ENCODE assay signal across 17 cellular contexts in the genomic region with DNA sequence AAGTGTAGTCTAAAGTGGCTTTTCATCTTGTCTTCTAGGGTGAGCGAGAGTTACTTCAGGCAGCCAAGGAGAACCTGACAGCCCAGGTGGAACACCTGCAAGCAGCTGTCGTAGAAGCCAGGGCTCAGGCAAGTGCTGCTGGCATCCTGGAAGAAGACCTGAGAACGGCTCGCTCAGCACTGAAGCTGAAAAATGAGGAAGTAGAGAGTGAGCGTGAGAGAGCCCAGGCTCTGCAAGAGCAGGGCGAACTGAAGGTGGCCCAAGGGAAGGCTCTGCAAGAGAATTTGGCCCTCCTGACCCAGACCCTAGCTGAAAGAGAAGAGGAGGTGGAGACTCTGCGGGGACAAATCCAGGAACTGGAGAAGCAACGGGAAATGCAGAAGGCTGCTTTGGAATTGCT. TPM values are rescaled to one million over a fixed set of nuclear protein-coding genes. Genes with fewer than 3 reads are reported as not detected.
DNase-seq lines count a peak whose midpoint lies in the region; ATAC-seq and TF ChIP-seq lines count a peak whose summit lies in the region.
"Had no signal": no experiment of that assay in that cellular context is flagged by ENCODE, and none has a peak within 500 bp of the region (broad histone marks: within the 10 kb centered on the region; RNA-seq: fewer than 3 reads in every experiment).

No MANE protein-coding gene starts in this region.

- H3K4me3 Mint-ChIP-seq in activated T-cell treated with anti-CD3 and anti-CD28 coated beads, Interleukin-2, amount 50 U/mL, for 24 hours, result no peak overlapping the region
- H3K4me3 Mint-ChIP-seq in stimulated activated memory B cell treated with anti-CD40 and anti-IgM and Interleukin-4, amounts not matched to agents 10 μg/mL and 1 μg/mL and 100 μg/mL, for 72 hours, result peak overlapping the region; percentile 5
- no peak overlapping the region for H3K4me3 Mint-ChIP-seq in GM23338

- no peaks in the 10 kb centered on the region for H3K9me2 ChIP-seq in GM23338 (ENCODE audit: insufficient read depth)

- no peaks in the 10 kb centered on the region for H3K27me3 Mint-ChIP-seq in activated T-cell treated with anti-CD3 and anti-CD28 coated beads, Interleukin-2, amount 50 U/mL, for 24 hours
- H3K27me3 Mint-ChIP-seq in stimulated activated memory B cell treated with anti-CD40 and anti-IgM and Interleukin-4, amounts not matched to agents 10 μg/mL and 1 μg/mL and 100 μg/mL, for 72 hours, result no peaks in the 10 kb centered on the region
- peaks cover 4% of the 10 kb centered on the region for H3K27me3 Mint-ChIP-seq in GM23338 (ENCODE audit: insufficient read depth, low read depth, poor library complexity)

- H3K4me1 ChIP-seq in Peyer's patch, result peaks cover 0 to 8% (median 0%) of the 10 kb centered on the region in 4 donors
- H3K4me1 ChIP-seq in GM23338 (ENCODE audit: insufficient read depth), result no peaks in the 10 kb centered on the region

- H3K27ac ChIP-seq in Peyer's patch (peak overlapping the region in 1 of 4 donors; percentile 47), GM23338 (ENCODE audit: low read depth) (no peak overlapping the region)
- H3K27ac ChIP-seq: SK-N-MC, thoracic aorta had no signal

- no peak for DNase-seq in activated T-cell treated with anti-CD3 and anti-CD28 coated beads, Interleukin-2, amount 50 U/mL, for 24 hours
- DNase-seq in activated T-cell treated with anti-CD3 and anti-CD28 coated beads, Interleukin-2, amount 50 U/mL, for 1 hour, result no peak
- DNase-seq in Peyer's patch (peak in 2 of 3 donors; percentile 79 to 85), HPDE6-E6E7 (ENCODE audit: extremely low spot score) (no peak), GM23338 (ENCODE audit: low spot score) (no peak)
- DNase-seq: 8988T, islet precursor cell, NCI-H2081 had no signal

- H3K4me3 ChIP-seq in Peyer's patch, result no peak overlapping the region
- H3K4me3 ChIP-seq in GM23338, result no peak overlapping the region
- H3K4me3 ChIP-seq: SK-N-MC, thoracic aorta had no signal

- peaks cover 28% of the 10 kb centered on the region for H3K4me1 Mint-ChIP-seq in activated T-cell treated with anti-CD3 and anti-CD28 coated beads, Interleukin-2, amount 50 U/mL, for 24 hours (ENCODE audit: low read depth)
- peaks cover 61% of the 10 kb centered on the region for H3K4me1 Mint-ChIP-seq in stimulated activated memory B cell treated with anti-CD40 and anti-IgM and Interleukin-4, amounts not matched to agents 10 μg/mL and 1 μg/mL and 100 μg/mL, for 72 hours
- H3K4me1 Mint-ChIP-seq in GM23338, result no peaks in the 10 kb centered on the region; the same call in 2 of the 3 replicates

- H3K4me2 ChIP-seq in GM23338, result no peak overlapping the region

- peak overlapping the region; percentile 16 for H3K27ac Mint-ChIP-seq in activated T-cell treated with anti-CD3 and anti-CD28 coated beads, Interleukin-2, amount 50 U/mL, for 24 hours
- peak overlapping the region; percentile 90 for H3K27ac Mint-ChIP-seq in stimulated activated memory B cell treated with anti-CD40 and anti-IgM and Interleukin-4, amounts not matched to agents 10 μg/mL and 1 μg/mL and 100 μg/mL, for 72 hours
- H3K27ac Mint-ChIP-seq in GM23338, result no peak overlapping the region

- no peaks in the 10 kb centered on the region for H3K9me3 Mint-ChIP-seq in activated T-cell treated with anti-CD3 and anti-CD28 coated beads, Interleukin-2, amount 50 U/mL, for 24 hours
- H3K9me3 Mint-ChIP-seq in stimulated activated memory B cell treated with anti-CD40 and anti-IgM and Interleukin-4, amounts not matched to agents 10 μg/mL and 1 μg/mL and 100 μg/mL, for 72 hours, result no peaks in the 10 kb centered on the region
- no peaks in the 10 kb centered on the region for H3K9me3 Mint-ChIP-seq in GM23338

- no peaks in the 10 kb centered on the region; the same call in 1 of the 2 replicates for H4K20me1 ChIP-seq in GM23338 (replicated peaks; ENCODE audit: insufficient read depth)

- H3K27me3 ChIP-seq in Peyer's patch (no peaks in the 10 kb centered on the region), GM23338 (ENCODE audit: insufficient read depth) (no peaks in the 10 kb centered on the region)

- H3K36me3 ChIP-seq in Peyer's patch (peaks cover 0 to 71% (median 0%) of the 10 kb centered on the region in 3 donors), GM23338 (ENCODE audit: insufficient read depth) (peaks cover 20% of the 10 kb centered on the region; the same call in 1 of the 2 replicates)

- no peaks in the 10 kb centered on the region for H3K9me3 ChIP-seq in Peyer's patch
- H3K9me3 ChIP-seq: thoracic aorta had no signal

- no peaks in the 10 kb centered on the region for H3F3A ChIP-seq in GM23338 (replicated peaks; ENCODE audit: low read depth)

- H2AFZ ChIP-seq in GM23338, result no peak overlapping the region

- H3K79me2 ChIP-seq in GM23338 (replicated peaks; ENCODE audit: insufficient read depth), result no peaks in the 10 kb centered on the region

- no peak for TF ChIP-seq POLR2A in Peyer's patch (IDR thresholded peaks at IDR 0.05)

- peak; percentile 71 for ATAC-seq in HG02852 (IDR thresholded peaks at IDR 0.05; ENCODE audit: unreplicated experiment)
- ATAC-seq in stimulated activated memory B cell treated with anti-CD40 and anti-IgM and Interleukin-4, amounts not matched to agents 10 μg/mL and 1 μg/mL and 100 μg/mL, for 72 hours, result peak; percentile 97
- ATAC-seq in GM18873 (IDR thresholded peaks at IDR 0.05; ENCODE audit: low FRiP score, unreplicated experiment), result no peak
- no peak for ATAC-seq in GM23338
- ATAC-seq: esophagus mucosa had no signal

- H3K36me3 Mint-ChIP-seq in activated T-cell treated with anti-CD3 and anti-CD28 coated beads, Interleukin-2, amount 50 U/mL, for 24 hours (ENCODE audit: low read depth), result peaks cover 99% of the 10 kb centered on the region
- peaks cover 89% of the 10 kb centered on the region for H3K36me3 Mint-ChIP-seq in stimulated activated memory B cell treated with anti-CD40 and anti-IgM and Interleukin-4, amounts not matched to agents 10 μg/mL and 1 μg/mL and 100 μg/mL, for 72 hours
- peaks cover 57% of the 10 kb centered on the region for H3K36me3 Mint-ChIP-seq in GM23338 (ENCODE audit: low read depth)

- TF ChIP-seq CTCF in Peyer's patch (IDR thresholded peaks at IDR 0.05) (no peak), GM23338 (conservative IDR thresholded peaks at IDR 0.05; ENCODE audit: low read depth in 2 of 2) (no peak)

TF ChIP-seq in GM23338, 12 proteins besides CTCF, POLR2A, EP300 and RAD21 (continues in another document):
- TF ChIP-seq, protein P1, sequence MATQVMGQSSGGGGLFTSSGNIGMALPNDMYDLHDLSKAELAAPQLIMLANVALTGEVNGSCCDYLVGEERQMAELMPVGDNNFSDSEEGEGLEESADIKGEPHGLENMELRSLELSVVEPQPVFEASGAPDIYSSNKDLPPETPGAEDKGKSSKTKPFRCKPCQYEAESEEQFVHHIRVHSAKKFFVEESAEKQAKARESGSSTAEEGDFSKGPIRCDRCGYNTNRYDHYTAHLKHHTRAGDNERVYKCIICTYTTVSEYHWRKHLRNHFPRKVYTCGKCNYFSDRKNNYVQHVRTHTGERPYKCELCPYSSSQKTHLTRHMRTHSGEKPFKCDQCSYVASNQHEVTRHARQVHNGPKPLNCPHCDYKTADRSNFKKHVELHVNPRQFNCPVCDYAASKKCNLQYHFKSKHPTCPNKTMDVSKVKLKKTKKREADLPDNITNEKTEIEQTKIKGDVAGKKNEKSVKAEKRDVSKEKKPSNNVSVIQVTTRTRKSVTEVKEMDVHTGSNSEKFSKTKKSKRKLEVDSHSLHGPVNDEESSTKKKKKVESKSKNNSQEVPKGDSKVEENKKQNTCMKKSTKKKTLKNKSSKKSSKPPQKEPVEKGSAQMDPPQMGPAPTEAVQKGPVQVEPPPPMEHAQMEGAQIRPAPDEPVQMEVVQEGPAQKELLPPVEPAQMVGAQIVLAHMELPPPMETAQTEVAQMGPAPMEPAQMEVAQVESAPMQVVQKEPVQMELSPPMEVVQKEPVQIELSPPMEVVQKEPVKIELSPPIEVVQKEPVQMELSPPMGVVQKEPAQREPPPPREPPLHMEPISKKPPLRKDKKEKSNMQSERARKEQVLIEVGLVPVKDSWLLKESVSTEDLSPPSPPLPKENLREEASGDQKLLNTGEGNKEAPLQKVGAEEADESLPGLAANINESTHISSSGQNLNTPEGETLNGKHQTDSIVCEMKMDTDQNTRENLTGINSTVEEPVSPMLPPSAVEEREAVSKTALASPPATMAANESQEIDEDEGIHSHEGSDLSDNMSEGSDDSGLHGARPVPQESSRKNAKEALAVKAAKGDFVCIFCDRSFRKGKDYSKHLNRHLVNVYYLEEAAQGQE (IDR thresholded peaks at IDR 0.05; ENCODE audit: unreplicated experiment), result no peak
- TF ChIP-seq JUNB (IDR thresholded peaks at IDR 0.05; ENCODE audit: unreplicated experiment) (no peak), EZH2phosphoT487 (IDR thresholded peaks at IDR 0.05; ENCODE audit: unreplicated experiment) (no peak), POLR2AphosphoS5 (IDR thresholded peaks at IDR 0.05; ENCODE audit: low read depth) (no peak), EZH2 (IDR thresholded peaks at IDR 0.05; ENCODE audit: low read depth, unreplicated experiment) (no peak), STAT1 (IDR thresholded peaks at IDR 0.05; ENCODE audit: unreplicated experiment) (no peak), ZNF114 (CRISPR knock-in tag; IDR thresholded peaks at IDR 0.05) (no peak), CREB1 (CRISPR knock-in tag; IDR thresholded peaks at IDR 0.05; ENCODE audit: low read depth) (no peak), ZNF331 (CRISPR knock-in tag; IDR thresholded peaks at IDR 0.05; ENCODE audit: low read depth) (no peak)
- TF ChIP-seq, protein P2, sequence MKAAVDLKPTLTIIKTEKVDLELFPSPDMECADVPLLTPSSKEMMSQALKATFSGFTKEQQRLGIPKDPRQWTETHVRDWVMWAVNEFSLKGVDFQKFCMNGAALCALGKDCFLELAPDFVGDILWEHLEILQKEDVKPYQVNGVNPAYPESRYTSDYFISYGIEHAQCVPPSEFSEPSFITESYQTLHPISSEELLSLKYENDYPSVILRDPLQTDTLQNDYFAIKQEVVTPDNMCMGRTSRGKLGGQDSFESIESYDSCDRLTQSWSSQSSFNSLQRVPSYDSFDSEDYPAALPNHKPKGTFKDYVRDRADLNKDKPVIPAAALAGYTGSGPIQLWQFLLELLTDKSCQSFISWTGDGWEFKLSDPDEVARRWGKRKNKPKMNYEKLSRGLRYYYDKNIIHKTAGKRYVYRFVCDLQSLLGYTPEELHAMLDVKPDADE (IDR thresholded peaks at IDR 0.05), result no peak

RNA-seq across cellular contexts. Expression of a gene that starts 27.1 kb away (rescaled TPM):
- not detected for total RNA-seq in Peyer's patch
- not detected in 2 replicates for total RNA-seq in GM23338 (2014; rRNA removed; shearing (Covaris generic))
- polyA plus RNA-seq in GM23338 (2016; fragmentation: Nextera tagmentation; extraction: Ambion mirVana), result not detected in 2 replicates
- total RNA-seq: astrocyte, esophagus mucosa, G401, osteoblast, thoracic aorta had no signal

RNA-seq across cellular contexts. Expression of a gene that starts 39.5 kb away (rescaled TPM):
- total RNA-seq in Peyer's patch, result 100 to 1,000 TPM; 183 to 233 (median 201) TPM
- total RNA-seq in GM23338 (2014; rRNA removed; shearing (Covaris generic)), result 121 and 147 TPM in 2 replicates
- polyA plus RNA-seq in GM23338 (2016; fragmentation: Nextera tagmentation; extraction: Ambion mirVana), result 139 and 155 TPM in 2 replicates

RNA-seq across cellular contexts. Expression of a gene that starts 47.0 kb away (rescaled TPM):
- 100 to 1,000 TPM in 1 of 4 donors, 10 to 100 TPM in 3; 26.1 to 121 (median 38.3) TPM for total RNA-seq in Peyer's patch
- 28.0 and 39.0 TPM in 2 replicates for total RNA-seq in GM23338 (2014; rRNA removed; shearing (Covaris generic))
- polyA plus RNA-seq in GM23338 (2016; fragmentation: Nextera tagmentation; extraction: Ambion mirVana), result 28.9 and 29.1 TPM in 2 replicates

Comparison
In these comparisons a context has a peak if more than half of its experiments do, and no peak if none do; other contexts are left out.
1. DNase-seq: peak in Peyer's patch (2 of 3); none in activated T-cell treated with anti-CD3 and anti-CD28 coated beads, Interleukin-2, amount 50 U/mL, for 24 hours (single experiment), activated T-cell treated with anti-CD3 and anti-CD28 coated beads, Interleukin-2, amount 50 U/mL, for 1 hour (single experiment), HPDE6-E6E7 (single experiment) and GM23338 (single experiment).
2. ATAC-seq: peak in HG02852 (single experiment) and stimulated activated memory B cell treated with anti-CD40 and anti-IgM and Interleukin-4, amounts not matched to agents 10 μg/mL and 1 μg/mL and 100 μg/mL, for 72 hours (single experiment); none in GM18873 (single experiment) and GM23338 (single experiment).